In genomic region chr16:53721017-53721416, GRCh38 we compare ENCODE assay signal across 8 cellular contexts.
"Had no signal": no experiment of that assay in that cellular context is flagged by ENCODE, and none has a peak within 500 bp of the region (broad histone marks: within the 10 kb centered on the region; RNA-seq: fewer than 3 reads in every experiment).

No MANE protein-coding gene starts in this region.

- H3K27ac ChIP-seq: HL-60 had no signal

- H2AFZ ChIP-seq: GM23338 had no signal

- H3K4me2 ChIP-seq: GM23338 had no signal

- DNase-seq: H9, HCEC 1CT, KBM-7 had no signal

- FAIRE-seq: H1, H54, HepG2 had no signal

- ATAC-seq: GM23338, HepG2 had no signal

- H3K4me3 ChIP-seq: GM23338 had no signal
